Comparison of ENCODE assay signal across 8 cellular contexts in the genomic region with DNA sequence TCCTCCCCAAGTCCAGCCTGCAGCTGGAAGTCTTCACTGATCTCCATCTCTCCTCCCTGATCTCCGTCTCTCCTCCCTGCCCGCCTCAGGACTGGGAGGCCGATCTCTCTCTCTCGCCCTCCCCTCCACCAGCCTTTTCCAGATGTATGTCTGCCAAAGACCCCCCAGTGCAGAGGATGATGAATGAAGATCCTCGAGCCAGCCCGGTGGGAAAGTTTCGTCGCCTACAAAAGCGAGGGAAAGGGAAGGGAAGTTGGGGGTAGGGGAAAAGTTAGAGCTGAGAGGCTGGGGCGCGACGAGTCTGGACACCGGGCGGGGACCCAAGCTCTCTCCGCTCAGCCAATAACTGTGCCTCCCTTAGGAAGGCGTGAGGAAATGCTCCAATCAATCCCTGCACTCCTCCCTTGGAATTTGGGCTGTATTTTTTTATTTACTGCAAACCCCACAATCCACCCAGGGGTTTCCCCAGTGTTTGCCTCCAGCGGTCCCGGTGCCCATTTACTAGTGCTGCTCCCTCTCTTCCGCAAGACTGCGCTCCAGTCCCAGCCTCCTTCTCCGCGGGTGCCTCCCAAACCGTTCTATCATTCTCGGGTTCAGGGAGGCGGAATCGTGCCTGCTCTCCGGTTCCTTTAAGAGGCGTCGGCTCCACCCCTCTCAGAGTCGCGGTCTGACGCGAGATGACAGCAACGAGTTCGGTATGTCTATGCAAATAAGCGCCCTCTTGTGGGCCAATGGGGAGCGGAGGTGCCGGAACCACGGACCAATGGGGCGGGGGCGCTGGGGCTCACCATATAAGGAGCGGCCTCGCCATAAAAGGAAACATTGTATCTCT. TPM values are rescaled to one million over a fixed set of nuclear protein-coding genes. Genes with fewer than 3 reads are reported as not detected.
A peak's percentile ranks its signal among the peaks of the same experiment; 100 is the strongest.
DNase-seq lines count a peak whose midpoint lies in the region; ATAC-seq and TF ChIP-seq lines count a peak whose summit lies in the region.

TSS of gene SRF (plus strand) at position 818 of the 832 bp plus-strand sequence. CDS start 388 bp downstream, outside the sequence.

- peak within 1 kb of the TSS; percentile 89 for H3K9ac ChIP-seq in DND-41 (ENCODE audit: low read depth, low read length)
- peak within 1 kb of the TSS; percentile 91 for H3K9ac ChIP-seq in GM23248

- H3K4me2 ChIP-seq in DND-41 (ENCODE audit: insufficient read depth, low read length) (peak within 1 kb of the TSS; percentile 96), GM23248 (ENCODE audit: unreplicated experiment) (peak within 1 kb of the TSS; percentile 95)

- H3F3A ChIP-seq in GM23248 (ENCODE audit: insufficient read depth) = peaks cover 31% of the 10 kb centered on the region

- H3K79me2 ChIP-seq in DND-41 (ENCODE audit: insufficient read depth, low read length) = peaks cover 46% of the 10 kb centered on the region
- peaks cover 32% of the 10 kb centered on the region for H3K79me2 ChIP-seq in GM23248 (ENCODE audit: insufficient read depth)

- H3K27ac ChIP-seq in DND-41 (ENCODE audit: low read length) (peak within 1 kb of the TSS; percentile 87), GM23248 (peak within 1 kb of the TSS; percentile 92)

- H3K4me1 ChIP-seq in DND-41 (ENCODE audit: insufficient read depth, low read length) (peaks cover 42% of the 10 kb centered on the region), GM23248 (ENCODE audit: insufficient read depth) (peaks cover 12% of the 10 kb centered on the region)

- H3K36me3 ChIP-seq in DND-41 (ENCODE audit: insufficient read depth, low read length) (peaks cover 25% of the 10 kb centered on the region), GM23248 (ENCODE audit: low read depth) (peaks cover 8% of the 10 kb centered on the region)

- in situ Hi-C loops in GM23248 (cut with MboI) = no loop called here

- no peaks in the 10 kb centered on the region for H3K9me3 Mint-ChIP-seq in naive thymus-derived CD8-positive, alpha-beta T cell

- no peaks in the 10 kb centered on the region for H3K9me2 ChIP-seq in GM23248 (ENCODE audit: insufficient read depth)

- H3K4me1 Mint-ChIP-seq in naive thymus-derived CD8-positive, alpha-beta T cell = peaks cover 21 to 47% (median 43%) of the 10 kb centered on the region in 4 donors

- peaks cover 0 to 8% (median 2%) of the 10 kb centered on the region in 3 donors for H3K36me3 Mint-ChIP-seq in naive thymus-derived CD8-positive, alpha-beta T cell

- DNase-seq in DND-41 (peak; percentile 100), GM23248 (peak; percentile 100), LHCN-M2 (ENCODE audit: low read depth) (peak; percentile 99), RPMI8226 (peak; percentile 99), fibroblast of mammary gland (ENCODE audit: low read depth) (peak; percentile 98)
- peak; percentile 97 for DNase-seq in activated T-helper 1 cell treated with anti-CD3 and anti-CD28 coated beads, Interleukin-2, amount 50 U/mL, for 16 hours (ENCODE audit: low read depth in 1 of 2, low spot score in 1 of 2)
- peak; percentile 92 to 100 (median 99) for DNase-seq in naive thymus-derived CD8-positive, alpha-beta T cell
- peak; percentile 96 to 99 (median 97) for DNase-seq in stimulated activated naive CD4-positive, alpha-beta T cell (lab: John Stamatoyannopoulos, UW)

- POLR2A ChIA-PET in naive thymus-derived CD8-positive, alpha-beta T cell (lab: Charles Lee) = interaction anchor here (0.7 to 4.9 kb wide), 9 partner anchors 10 to 1384 kb away, joined by 3 to 33 read pairs (median 7); partner anchors contain the start of genes CNPY3, DNPH1 and PEX6

- peak within 1 kb of the TSS; percentile 89 to 99 (median 97) for H3K4me3 Mint-ChIP-seq in naive thymus-derived CD8-positive, alpha-beta T cell

- H3K27me3 Mint-ChIP-seq in naive thymus-derived CD8-positive, alpha-beta T cell = peaks cover 0 to 2% (median 0%) of the 10 kb centered on the region in 5 donors

- peak within 1 kb of the TSS; percentile 80 to 83 for H3K4me3 ChIP-seq in DND-41 (ENCODE audit: low read depth in 1 of 2, low read length in 2 of 2)
- H3K4me3 ChIP-seq in GM23248 = peak within 1 kb of the TSS; percentile 80
- peak within 1 kb of the TSS; percentile 85 for H3K4me3 ChIP-seq in fibroblast of mammary gland (ENCODE audit: control insufficient read depth, low read depth, low read length)

- H3K27me3 ChIP-seq in DND-41 (ENCODE audit: insufficient read depth, low read length, poor library complexity) (no peaks in the 10 kb centered on the region), GM23248 (replicated peaks; ENCODE audit: insufficient read depth) (no peaks in the 10 kb centered on the region)

- 1 to 2% methylated on average over 43 of the region's 43 CpGs for WGBS in GM23248 (ENCODE audit: low coverage in 1 of 2, low lambda C conversion rate in 2 of 2, missing lambda C conversion rate in 2 of 2), 2 experiments

- peak within 1 kb of the TSS; percentile 91 to 99 (median 97) for H3K27ac Mint-ChIP-seq in naive thymus-derived CD8-positive, alpha-beta T cell

- ATAC-seq in DND-41 (ENCODE audit: insufficient read depth, low read depth) = peak; percentile 80
- peak; percentile 73 to 80 for ATAC-seq in naive thymus-derived CD8-positive, alpha-beta T cell

- peak; percentile 6 for TF ChIP-seq CTCF in DND-41 (IDR thresholded peaks at IDR 0.05; ENCODE audit: borderline replicate concordance, extremely low read depth, low read length, poor library complexity, severe bottlenecking)
- no peak for TF ChIP-seq CTCF in fibroblast of mammary gland (conservative IDR thresholded peaks at IDR 0.05; ENCODE audit: control insufficient read depth, insufficient read depth, low read depth, low read length)

- H2AFZ ChIP-seq in DND-41 (ENCODE audit: low read depth, low read length) (peak within 1 kb of the TSS; percentile 85), GM23248 (peak within 1 kb of the TSS; percentile 97)

- H3K9me3 ChIP-seq in DND-41 (ENCODE audit: insufficient read depth, low read length, severe bottlenecking) (no peaks in the 10 kb centered on the region), GM23248 (ENCODE audit: low read depth) (no peaks in the 10 kb centered on the region)

- H4K20me1 ChIP-seq in DND-41 (ENCODE audit: insufficient read depth, low read length) (peaks cover 34% of the 10 kb centered on the region), GM23248 (ENCODE audit: insufficient read depth) (no peaks in the 10 kb centered on the region)

RNA-seq across cellular contexts. Expression of gene SRF, which starts in this region (rescaled TPM):
- 23.5 and 29.6 TPM in 2 replicates for total RNA-seq in GM23248 (2014; rRNA removed; shearing (Covaris generic))
- polyA plus RNA-seq in GM23248 (2016; fragmentation: Nextera tagmentation; extraction: Ambion mirVana) = 3.3 TPM in 2 replicates
- total RNA-seq in LHCN-M2 (2014; rRNA removed) = 29.5 and 36.5 TPM in 2 replicates
- 27.1 TPM for polyA plus RNA-seq in LHCN-M2 (2012)
- total RNA-seq in naive thymus-derived CD8-positive, alpha-beta T cell = 10 to 100 TPM; 26.5 to 27.3 TPM
- 1 to 10 TPM; 3.9 to 6.9 (median 5.2) TPM for polyA plus RNA-seq in naive thymus-derived CD8-positive, alpha-beta T cell

Comparison
In these comparisons a context has a peak if more than half of its experiments do, and no peak if none do; other contexts are left out.
1. Peak in every context shown above with its lines: DNase-seq, ATAC-seq, H3K4me3 ChIP-seq and H3K27ac ChIP-seq.